Comparison of ENCODE assay signal across 1 cellular context in the genomic region with DNA sequence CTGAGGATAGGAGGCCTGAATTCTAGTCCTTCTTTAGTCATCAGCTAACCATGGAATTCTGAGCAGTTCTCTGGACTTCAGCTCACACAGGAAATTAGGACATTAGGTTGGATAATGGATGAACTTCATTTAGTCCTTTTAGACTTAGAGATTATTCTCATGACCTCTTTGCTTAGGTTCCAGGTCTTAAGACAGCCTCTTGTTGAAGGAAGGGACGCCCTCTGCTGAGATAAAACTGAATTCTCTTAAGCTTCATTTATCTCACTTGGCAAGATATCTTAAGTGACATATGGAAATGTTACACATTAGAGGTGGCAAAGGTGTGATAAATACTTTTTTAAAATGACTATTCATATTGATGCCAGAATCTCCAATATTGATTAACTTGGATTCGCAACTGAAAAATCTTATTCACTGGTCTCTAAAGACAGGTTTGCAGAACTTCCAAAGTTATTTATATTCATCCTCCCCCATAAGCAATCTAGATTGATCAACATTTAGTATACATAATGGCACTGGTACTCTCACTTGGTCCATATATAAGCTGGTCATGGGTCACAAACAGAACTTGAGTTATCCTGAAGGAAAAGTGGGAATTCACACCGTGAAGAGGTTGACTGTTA.
TF ChIP-seq lines count a peak whose summit lies in the region.

No MANE protein-coding gene starts in this region.

TF ChIP-seq in K562, 482 proteins besides CTCF, POLR2A, EP300 and RAD21 (continued from another document):
- TF ChIP-seq, protein P1, sequence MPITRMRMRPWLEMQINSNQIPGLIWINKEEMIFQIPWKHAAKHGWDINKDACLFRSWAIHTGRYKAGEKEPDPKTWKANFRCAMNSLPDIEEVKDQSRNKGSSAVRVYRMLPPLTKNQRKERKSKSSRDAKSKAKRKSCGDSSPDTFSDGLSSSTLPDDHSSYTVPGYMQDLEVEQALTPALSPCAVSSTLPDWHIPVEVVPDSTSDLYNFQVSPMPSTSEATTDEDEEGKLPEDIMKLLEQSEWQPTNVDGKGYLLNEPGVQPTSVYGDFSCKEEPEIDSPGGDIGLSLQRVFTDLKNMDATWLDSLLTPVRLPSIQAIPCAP (CRISPR knock-in tag; IDR thresholded peaks at IDR 0.05; ENCODE audit: borderline replicate concordance), result no peak
- TF ChIP-seq STAT5A (IDR thresholded peaks at IDR 0.05; ENCODE audit: borderline replicate concordance, low read length), result no peak
